In genomic region chr2:42297322-42297936, GRCh38 we compare ENCODE assay signal across 14 cellular contexts.
A peak's percentile ranks its signal among the peaks of the same experiment; 100 is the strongest.
DNase-seq lines count a peak whose midpoint lies in the region; ATAC-seq and TF ChIP-seq lines count a peak whose summit lies in the region.
"Had no signal": no experiment of that assay in that cellular context is flagged by ENCODE, and none has a peak within 500 bp of the region (broad histone marks: within the 10 kb centered on the region; RNA-seq: fewer than 3 reads in every experiment).

No MANE protein-coding gene starts in this region.

- TF ChIP-seq CTCF in endodermal cell (conservative IDR thresholded peaks at IDR 0.05) (no peak), lower lobe of right lung (IDR thresholded peaks at IDR 0.05) (no peak)

- peak; percentile 32 for ATAC-seq in stimulated activated memory B cell treated with anti-CD40 and anti-IgM and Interleukin-4, amounts not matched to agents 10 μg/mL and 1 μg/mL and 100 μg/mL, for 72 hours
- ATAC-seq in HG02623 (IDR thresholded peaks at IDR 0.05; ENCODE audit: unreplicated experiment), result no peak
- no peak for ATAC-seq in lower lobe of right lung
- ATAC-seq: right cardiac atrium had no signal

- H3K27ac ChIP-seq in endodermal cell (ENCODE audit: low read depth, low read length), result no peak overlapping the region
- H3K27ac ChIP-seq in lower lobe of right lung, result no peak overlapping the region
- H3K27ac ChIP-seq: thyroid gland had no signal

- no peaks in the 10 kb centered on the region for H3K9me3 Mint-ChIP-seq in activated T-cell treated with anti-CD3 and anti-CD28 coated beads, Interleukin-2, amount 50 U/mL, for 24 hours
- no peaks in the 10 kb centered on the region for H3K9me3 Mint-ChIP-seq in endodermal cell
- no peaks in the 10 kb centered on the region for H3K9me3 Mint-ChIP-seq in stimulated activated memory B cell treated with anti-CD40 and anti-IgM and Interleukin-4, amounts not matched to agents 10 μg/mL and 1 μg/mL and 100 μg/mL, for 72 hours
- H3K9me3 Mint-ChIP-seq: HFFc6 had no signal

- no peak overlapping the region for H3K4me3 Mint-ChIP-seq in activated T-cell treated with anti-CD3 and anti-CD28 coated beads, Interleukin-2, amount 50 U/mL, for 24 hours
- H3K4me3 Mint-ChIP-seq in endodermal cell, result no peak overlapping the region
- H3K4me3 Mint-ChIP-seq in stimulated activated memory B cell treated with anti-CD40 and anti-IgM and Interleukin-4, amounts not matched to agents 10 μg/mL and 1 μg/mL and 100 μg/mL, for 72 hours, result no peak overlapping the region
- H3K4me3 Mint-ChIP-seq: HFFc6 had no signal

- H3K27me3 ChIP-seq in endodermal cell (ENCODE audit: control insufficient read depth, insufficient read depth, low read length, poor library complexity, severe bottlenecking), result no peaks in the 10 kb centered on the region
- H3K27me3 ChIP-seq in lower lobe of right lung (ENCODE audit: low read depth), result no peaks in the 10 kb centered on the region
- H3K27me3 ChIP-seq: thyroid gland had no signal

- H3K27me3 Mint-ChIP-seq in activated T-cell treated with anti-CD3 and anti-CD28 coated beads, Interleukin-2, amount 50 U/mL, for 24 hours, result no peaks in the 10 kb centered on the region
- H3K27me3 Mint-ChIP-seq in endodermal cell (ENCODE audit: insufficient read depth), result no peaks in the 10 kb centered on the region
- no peaks in the 10 kb centered on the region for H3K27me3 Mint-ChIP-seq in stimulated activated memory B cell treated with anti-CD40 and anti-IgM and Interleukin-4, amounts not matched to agents 10 μg/mL and 1 μg/mL and 100 μg/mL, for 72 hours

- intact Hi-C loops in lower lobe of right lung (cut with DNase I), result no loop called here

- H3K36me3 ChIP-seq in endodermal cell (ENCODE audit: control insufficient read depth, insufficient read depth, low read length) (peaks cover 84% of the 10 kb centered on the region), lower lobe of right lung (peaks cover 83% of the 10 kb centered on the region)

- no peak overlapping the region for H3K9ac ChIP-seq in endodermal cell (ENCODE audit: extremely low read depth, low read length, poor library complexity, severe bottlenecking)

- peaks cover 56% of the 10 kb centered on the region for H3K4me1 Mint-ChIP-seq in activated T-cell treated with anti-CD3 and anti-CD28 coated beads, Interleukin-2, amount 50 U/mL, for 24 hours (ENCODE audit: low read depth)
- no peaks in the 10 kb centered on the region for H3K4me1 Mint-ChIP-seq in endodermal cell
- H3K4me1 Mint-ChIP-seq in stimulated activated memory B cell treated with anti-CD40 and anti-IgM and Interleukin-4, amounts not matched to agents 10 μg/mL and 1 μg/mL and 100 μg/mL, for 72 hours, result peaks cover 21% of the 10 kb centered on the region

- H3K4me1 ChIP-seq in endodermal cell (ENCODE audit: control insufficient read depth, insufficient read depth, low read length) (no peaks in the 10 kb centered on the region), lower lobe of right lung (no peaks in the 10 kb centered on the region)
- H3K4me1 ChIP-seq: thyroid gland had no signal

- no peak overlapping the region for H3K4me3 ChIP-seq in endodermal cell (ENCODE audit: low read length)
- no peak overlapping the region for H3K4me3 ChIP-seq in lower lobe of right lung
- H3K4me3 ChIP-seq: thyroid gland had no signal

- H3K36me3 Mint-ChIP-seq in activated T-cell treated with anti-CD3 and anti-CD28 coated beads, Interleukin-2, amount 50 U/mL, for 24 hours (ENCODE audit: low read depth), result peaks cover 89% of the 10 kb centered on the region
- H3K36me3 Mint-ChIP-seq in endodermal cell (ENCODE audit: low read depth), result peaks cover 42% of the 10 kb centered on the region
- peaks cover 50% of the 10 kb centered on the region for H3K36me3 Mint-ChIP-seq in stimulated activated memory B cell treated with anti-CD40 and anti-IgM and Interleukin-4, amounts not matched to agents 10 μg/mL and 1 μg/mL and 100 μg/mL, for 72 hours

- 100% methylated on average over 2 of the region's 2 CpGs; no CpG with 5 or more reads in 1 of the 2 experiments for WGBS in endodermal cell (ENCODE audit: insufficient coverage in 1 of 2, insufficient read length in 1 of 2), 2 experiments

- no peak for DNase-seq in activated T-cell treated with anti-CD3 and anti-CD28 coated beads, Interleukin-2, amount 50 U/mL, for 24 hours
- DNase-seq in activated T-cell treated with anti-CD3 and anti-CD28 coated beads, Interleukin-2, amount 50 U/mL, for 48 hours, result no peak
- DNase-seq in SW480 (ENCODE audit: low spot score) (peak; percentile 20), endodermal cell (no peak), lower lobe of right lung (no peak), pons (ENCODE audit: low spot score) (no peak)
- DNase-seq: DMS79, erythroblast, HFFc6, NCI-H2029 treated with DMSO at 0.1 percent for 48 hours, right cardiac atrium, thyroid gland had no signal

- peak overlapping the region; percentile 81 for H3K27ac Mint-ChIP-seq in activated T-cell treated with anti-CD3 and anti-CD28 coated beads, Interleukin-2, amount 50 U/mL, for 24 hours
- H3K27ac Mint-ChIP-seq in endodermal cell, result peak overlapping the region; percentile 39
- H3K27ac Mint-ChIP-seq in stimulated activated memory B cell treated with anti-CD40 and anti-IgM and Interleukin-4, amounts not matched to agents 10 μg/mL and 1 μg/mL and 100 μg/mL, for 72 hours, result peak overlapping the region; percentile 73
- H3K27ac Mint-ChIP-seq: HFFc6 had no signal

- H3K9me3 ChIP-seq in endodermal cell (ENCODE audit: control insufficient read depth, low read length), result no peaks in the 10 kb centered on the region
- no peaks in the 10 kb centered on the region for H3K9me3 ChIP-seq in lower lobe of right lung
- H3K9me3 ChIP-seq: thyroid gland had no signal
